ENCODE assay signal across 8 cellular contexts in the genomic region with DNA sequence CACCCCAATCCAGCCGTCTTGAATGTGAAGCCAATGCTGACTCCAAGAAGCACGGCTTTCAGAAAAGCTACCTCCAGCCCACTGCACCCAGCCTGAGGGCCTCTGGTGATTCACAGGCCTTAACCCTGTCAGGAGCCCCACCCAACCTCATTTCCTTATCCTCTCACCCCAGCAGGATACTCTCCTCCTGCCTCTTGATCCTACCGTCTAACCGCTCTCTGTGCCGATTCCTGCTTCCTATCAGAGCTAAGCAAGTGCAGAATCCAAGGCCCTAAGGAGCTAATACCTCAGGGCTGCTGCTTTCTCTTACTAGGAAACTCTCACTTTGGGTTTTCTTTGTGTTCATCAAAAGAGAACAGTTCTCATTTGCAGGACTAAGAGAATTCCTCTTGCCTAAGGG. TPM values are rescaled to one million over a fixed set of nuclear protein-coding genes. Genes with fewer than 3 reads are reported as not detected.
DNase-seq lines count a peak whose midpoint lies in the region; ATAC-seq and TF ChIP-seq lines count a peak whose summit lies in the region.

No MANE protein-coding gene starts in this region.

- TF ChIP-seq EP300 in gastroesophageal sphincter (IDR thresholded peaks at IDR 0.05) = no peak

- DNase-seq in LHCN-M2 (ENCODE audit: low read depth) (peak; percentile 53), DMS53 treated with DMSO at 0.1 percent for 48 hours (lab: John Stamatoyannopoulos, UW; ENCODE audit: unreplicated experiment) (no peak)
- DNase-seq in activated CD8-positive, alpha-beta memory T cell treated with anti-CD3 and anti-CD28 coated beads for 24 hours = peak; percentile 74
- peak; percentile 47 for DNase-seq in stimulated activated CD4-positive, alpha-beta T cell treated with anti-CD3 and anti-CD28 coated beads, Interleukin-2, amount 100 ng/mL, for 24 hours

- no peaks in the 10 kb centered on the region for H3K36me3 ChIP-seq in gastroesophageal sphincter

- WGBS in gastroesophageal sphincter (ENCODE audit: low coverage in 1 of 2), 2 donors = 39 to 63% methylated on average over 4 to 5 of the region's 5 CpGs

- H3K9me3 ChIP-seq in gastroesophageal sphincter = no peaks in the 10 kb centered on the region

- TF ChIP-seq POLR2A in gastroesophageal sphincter (IDR thresholded peaks at IDR 0.05) = no peak

- ATAC-seq in gastroesophageal sphincter = peak; percentile 75
- no peak for ATAC-seq in GM18517 (IDR thresholded peaks at IDR 0.05; ENCODE audit: unreplicated experiment)
- ATAC-seq in HG02970 (IDR thresholded peaks at IDR 0.05; ENCODE audit: low FRiP score, unreplicated experiment) = no peak
- ATAC-seq in HG03196 (IDR thresholded peaks at IDR 0.05; ENCODE audit: unreplicated experiment) = no peak

- H3K27me3 ChIP-seq in gastroesophageal sphincter = no peaks in the 10 kb centered on the region

- H3K4me1 ChIP-seq in gastroesophageal sphincter = peaks cover 0 to 29% (median 0%) of the 10 kb centered on the region in 3 donors

- peak overlapping the region in 3 of 4 donors; percentile 19 to 59 (median 29) for H3K27ac ChIP-seq in gastroesophageal sphincter

- TF ChIP-seq CTCF in gastroesophageal sphincter (IDR thresholded peaks at IDR 0.05) = no peak

- H3K4me3 ChIP-seq in gastroesophageal sphincter = no peak overlapping the region

RNA-seq across cellular contexts. Expression of a gene that starts 47.2 kb away (rescaled TPM):
- total RNA-seq in LHCN-M2 (2014; rRNA removed) (3.0 and 4.0 TPM in 2 replicates), gastroesophageal sphincter (1 to 10 TPM; 3.2 to 7.4 (median 5.4) TPM)
- polyA plus RNA-seq in LHCN-M2 (2012) = 2.2 TPM
